In genomic region chr1:213015099-213016050, GRCh38 we compare ENCODE assay signal across 8 cellular contexts. TPM values are rescaled to one million over a fixed set of nuclear protein-coding genes. Genes with fewer than 3 reads are reported as not detected.
DNase-seq lines count a peak whose midpoint lies in the region; ATAC-seq and TF ChIP-seq lines count a peak whose summit lies in the region.

TSS of gene ANGEL2 (minus strand) at chr1:213015867. CDS start at chr1:213015671, 196 bp downstream.

- POLR2A ChIA-PET in activated CD4-positive, alpha-beta T cell treated with anti-CD3 and anti-CD28 coated beads for 36 hours (lab: Charles Lee), result interaction anchor here (0.7 kb wide), 2 partner anchors 230 to 588 kb away, joined by 3 to 5 read pairs; no protein-coding TSS in a partner anchor

- TF ChIP-seq CTCF in choroid plexus epithelial cell (conservative IDR thresholded peaks at IDR 0.05; ENCODE audit: low read depth, low read length) (no peak), kidney epithelial cell (IDR thresholded peaks at IDR 0.05; ENCODE audit: insufficient read depth, low read length, poor library complexity, severe bottlenecking) (no peak)

- peak; percentile 99 for DNase-seq in Ammon's horn (ENCODE audit: low spot score)
- peak; percentile 81 for DNase-seq in GM19238 (ENCODE audit: insufficient read length, low spot score)
- DNase-seq in NCI-H524 (lab: John Stamatoyannopoulos, UW), result peak; percentile 95 to 96
- peak; percentile 97 for DNase-seq in activated CD4-positive, alpha-beta T cell treated with anti-CD3 and anti-CD28 coated beads for 36 hours
- DNase-seq in choroid plexus epithelial cell (ENCODE audit: low read depth), result peak; percentile 99
- peak; percentile 96 for DNase-seq in kidney epithelial cell (ENCODE audit: low read depth)
- DNase-seq in stimulated activated CD4-positive, alpha-beta T cell treated with anti-CD3 and anti-CD28 coated beads, Interleukin-15, amount 100 ng/mL, for 48 hours (ENCODE audit: low read depth in 2 of 2), result peak; percentile 91 to 94

- CTCF ChIA-PET in activated CD4-positive, alpha-beta T cell treated with anti-CD3 and anti-CD28 coated beads for 36 hours (lab: Charles Lee), result interaction anchor here (1.1 to 4.9 kb wide), 3 partner anchors 9 to 20 kb away, joined by 4 to 25 read pairs (median 8); no protein-coding TSS in a partner anchor

- H3K27me3 ChIP-seq in kidney epithelial cell (ENCODE audit: control insufficient read depth, insufficient read depth, low read length), result no peaks in the 10 kb centered on the region

- H3K4me3 Mint-ChIP-seq in activated CD4-positive, alpha-beta T cell treated with anti-CD3 and anti-CD28 coated beads for 36 hours, result peak within 1 kb of the TSS; percentile 100

- peak within 1 kb of the TSS; percentile 74 for H3K4me3 ChIP-seq in choroid plexus epithelial cell (ENCODE audit: low read depth, low read length)
- peak within 1 kb of the TSS; percentile 99 for H3K4me3 ChIP-seq in kidney epithelial cell (ENCODE audit: low read depth, low read length)

- peaks cover 21% of the 10 kb centered on the region for H3K36me3 Mint-ChIP-seq in activated CD4-positive, alpha-beta T cell treated with anti-CD3 and anti-CD28 coated beads for 36 hours (ENCODE audit: low read depth)

- ATAC-seq in HG03442 (IDR thresholded peaks at IDR 0.05; ENCODE audit: unreplicated experiment), result peak; percentile 95
- peak; percentile 99 for ATAC-seq in activated CD4-positive, alpha-beta T cell treated with anti-CD3 and anti-CD28 coated beads for 36 hours

- H3K4me1 Mint-ChIP-seq in activated CD4-positive, alpha-beta T cell treated with anti-CD3 and anti-CD28 coated beads for 36 hours, result peaks cover 30% of the 10 kb centered on the region

- H3K36me3 ChIP-seq in kidney epithelial cell (ENCODE audit: control insufficient read depth, insufficient read depth, low read length), result no peaks in the 10 kb centered on the region

- intact Hi-C loops in activated CD4-positive, alpha-beta T cell treated with anti-CD3 and anti-CD28 coated beads for 36 hours (cut with DNase I, micrococcal nuclease), result loop anchor here (1.0 to 2.0 kb wide), 10 partner anchors 12 to 1436 kb away; partner anchors contain the start of genes NSL1 (in 2 of the 2), RPS6KC1 (in 2 of the 2), TATDN3 (in 2 of the 2) and ATF3 (in 1 of the 2)

- no peaks in the 10 kb centered on the region for H3K27me3 Mint-ChIP-seq in activated CD4-positive, alpha-beta T cell treated with anti-CD3 and anti-CD28 coated beads for 36 hours

- peak within 1 kb of the TSS; percentile 100 for H3K27ac Mint-ChIP-seq in activated CD4-positive, alpha-beta T cell treated with anti-CD3 and anti-CD28 coated beads for 36 hours

- no peaks in the 10 kb centered on the region for H3K9me3 Mint-ChIP-seq in activated CD4-positive, alpha-beta T cell treated with anti-CD3 and anti-CD28 coated beads for 36 hours (ENCODE audit: low read depth)

RNA-seq across cellular contexts. Expression of gene ANGEL2, which starts in this region (rescaled TPM):
- 10 to 100 TPM; 41.3 to 51.5 TPM for total RNA-seq in activated CD4-positive, alpha-beta T cell treated with anti-CD3 and anti-CD28 coated beads for 36 hours
- total RNA-seq in kidney epithelial cell, result 31.8 and 36.8 TPM in 2 replicates

Comparison
In these comparisons a context has a peak if more than half of its experiments do, and no peak if none do; other contexts are left out.
1. Peak in every context shown above with its lines: DNase-seq, ATAC-seq and H3K4me3 ChIP-seq.